17 cellular contexts compared by ENCODE assay signal in genomic region chr18:27843783-27844415, GRCh38.
DNase-seq lines count a peak whose midpoint lies in the region; ATAC-seq and TF ChIP-seq lines count a peak whose summit lies in the region.
"Had no signal": no experiment of that assay in that cellular context is flagged by ENCODE, and none has a peak within 500 bp of the region (broad histone marks: within the 10 kb centered on the region; RNA-seq: fewer than 3 reads in every experiment).

No MANE protein-coding gene starts in this region.

- TF ChIP-seq CTCF in MCF 10A (IDR thresholded peaks at IDR 0.05; ENCODE audit: unreplicated experiment) (no peak), breast epithelium (IDR thresholded peaks at IDR 0.05) (no peak), foreskin fibroblast (IDR thresholded peaks at IDR 0.05; ENCODE audit: low read depth, low read length) (no peak)

- peaks cover 25% of the 10 kb centered on the region for H3K4me1 Mint-ChIP-seq in MCF 10A (ENCODE audit: insufficient read depth, unreplicated experiment)

- BruUV-seq in MCF 10A (replicated peaks; lab: Mats Ljungman, UMichigan), result no TSS peak

- H3K27ac ChIP-seq in breast epithelium, result no peak overlapping the region

- TF ChIP-seq POLR2A in breast epithelium (IDR thresholded peaks at IDR 0.05), result no peak

- no peak overlapping the region for H3K27ac Mint-ChIP-seq in MCF 10A (ENCODE audit: low read depth, unreplicated experiment)
- H3K27ac Mint-ChIP-seq: activated naive CD8-positive, alpha-beta T cell; dendritic cell treated with granulocyte-macrophage colony-stimulating factor and Interleukin-4, amounts not matched to agents 40 ng/mL and 50 ng/mL, for 4 days had no signal

- no peaks in the 10 kb centered on the region for H3K36me3 ChIP-seq in breast epithelium

- no peaks in the 10 kb centered on the region for H3K9me3 ChIP-seq in breast epithelium

- H3K36me3 Mint-ChIP-seq in MCF 10A (ENCODE audit: insufficient read depth, unreplicated experiment), result no peaks in the 10 kb centered on the region
- H3K36me3 Mint-ChIP-seq: activated naive CD8-positive, alpha-beta T cell had no signal

- no peaks in the 10 kb centered on the region for H3K4me1 ChIP-seq in breast epithelium

- H3K9me3 Mint-ChIP-seq in MCF 10A (ENCODE audit: unreplicated experiment), result no peaks in the 10 kb centered on the region

- no peaks in the 10 kb centered on the region for H3K27me3 ChIP-seq in breast epithelium

- no peak overlapping the region for H3K4me3 ChIP-seq in breast epithelium
- H3K4me3 ChIP-seq in foreskin fibroblast (ENCODE audit: low read depth in 1 of 2, low read length in 2 of 2), result no peak overlapping the region
- H3K4me3 ChIP-seq: GM12878, lung had no signal

- DNase-seq in MCF 10A (ENCODE audit: unreplicated experiment), result peak; percentile 30
- DNase-seq in breast epithelium (ENCODE audit: low spot score in 2 of 2), result no peak
- peak; percentile 4 for DNase-seq in T1000 (lab: John Stamatoyannopoulos, UW)
- peak; percentile 37 to 48 for DNase-seq in foreskin fibroblast
- DNase-seq in activated CD4-positive, alpha-beta T cell treated with anti-CD3 and anti-CD28 coated beads, Interleukin-2, amount 50 U/mL, for 1 hour, result no peak
- no peak for DNase-seq in stimulated activated CD4-positive, alpha-beta T cell treated with anti-CD3 and anti-CD28 coated beads, Interleukin-4, amount 100 ng/mL, for 4 hours
- no peak for DNase-seq in activated CD4-positive, alpha-beta T cell treated with anti-CD3 and anti-CD28 coated beads, Interleukin-2, amount 50 U/mL, for 48 hours
- DNase-seq: 8988T, NCI-H1105, NCI-H446, nucleus accumbens, trophoblast cell had no signal

- POLR2A ChIA-PET in MCF 10A (lab: Yijun Ruan, JAX), result interaction anchor here (0.6 to 0.7 kb wide), 2 partner anchors 20 to 605 kb away, joined by 3 to 4 read pairs; no protein-coding TSS in a partner anchor

- intact Hi-C loops in MCF 10A (cut with micrococcal nuclease), result no loop called here
- intact Hi-C loops in breast epithelium (cut with DNase I; ENCODE audit: low total_unique reads), result no loop called here

- ATAC-seq in GM21381 (IDR thresholded peaks at IDR 0.05; ENCODE audit: unreplicated experiment), result no peak
- ATAC-seq: GM12878 had no signal

- no peak overlapping the region for H3K4me3 Mint-ChIP-seq in MCF 10A (ENCODE audit: unreplicated experiment)
- H3K4me3 Mint-ChIP-seq: activated naive CD8-positive, alpha-beta T cell; dendritic cell treated with granulocyte-macrophage colony-stimulating factor and Interleukin-4, amounts not matched to agents 40 ng/mL and 50 ng/mL, for 4 days had no signal

- CTCF ChIA-PET in MCF 10A (lab: Yijun Ruan, JAX), result interaction anchor here (0.6 to 0.7 kb wide), 3 partner anchors 59 to 335 kb away, joined by 3 to 5 read pairs (median 3); no protein-coding TSS in a partner anchor

- no peaks in the 10 kb centered on the region for H3K27me3 Mint-ChIP-seq in MCF 10A (ENCODE audit: insufficient read depth, unreplicated experiment)
- H3K27me3 Mint-ChIP-seq: activated naive CD8-positive, alpha-beta T cell; dendritic cell treated with granulocyte-macrophage colony-stimulating factor and Interleukin-4, amounts not matched to agents 40 ng/mL and 50 ng/mL, for 4 days had no signal

Comparison
In these comparisons a context has a peak if more than half of its experiments do, and no peak if none do; other contexts are left out.
1. DNase-seq: peak in MCF 10A (single experiment), T1000 (single experiment) and foreskin fibroblast (2 of 2); none in breast epithelium (0 of 2), activated CD4-positive, alpha-beta T cell treated with anti-CD3 and anti-CD28 coated beads, Interleukin-2, amount 50 U/mL, for 1 hour (single experiment), stimulated activated CD4-positive, alpha-beta T cell treated with anti-CD3 and anti-CD28 coated beads, Interleukin-4, amount 100 ng/mL, for 4 hours (0 of 2) and activated CD4-positive, alpha-beta T cell treated with anti-CD3 and anti-CD28 coated beads, Interleukin-2, amount 50 U/mL, for 48 hours (0 of 2).